In genomic region chr20:33685328-33686007, GRCh38 we compare ENCODE assay signal across 8 cellular contexts. TPM values are rescaled to one million over a fixed set of nuclear protein-coding genes. Genes with fewer than 3 reads are reported as not detected.
DNase-seq lines count a peak whose midpoint lies in the region; ATAC-seq and TF ChIP-seq lines count a peak whose summit lies in the region.
"Had no signal": no experiment of that assay in that cellular context is flagged by ENCODE, and none has a peak within 500 bp of the region (broad histone marks: within the 10 kb centered on the region; RNA-seq: fewer than 3 reads in every experiment).

No MANE protein-coding gene starts in this region.

- no peak for TF ChIP-seq CTCF in GM06990 (IDR thresholded peaks at IDR 0.05; ENCODE audit: insufficient read depth, low read length, poor library complexity, severe bottlenecking)
- TF ChIP-seq CTCF in mammary epithelial cell (conservative IDR thresholded peaks at IDR 0.05 in 1 of 2, IDR thresholded peaks at IDR 0.05 in 1 of 2; ENCODE audit: extremely low read depth in 1 of 2, insufficient read depth in 1 of 2, low read depth in 1 of 2, low read length in 2 of 2): no peak

- peak; percentile 33 for ATAC-seq in GM21381 (IDR thresholded peaks at IDR 0.05; ENCODE audit: unreplicated experiment)

- H3K27ac ChIP-seq in mammary epithelial cell (ENCODE audit: insufficient read depth, low read depth, low read length): no peak overlapping the region
- no peak overlapping the region for H3K27ac ChIP-seq in urinary bladder (ENCODE audit: low read depth)

- CTCF ChIA-PET in mammary epithelial cell (lab: Charles Lee; ENCODE audit: low non-redundant PET): interaction anchor here (0.6 kb wide), 1 partner anchor 423 kb away, joined by 4 read pairs; no protein-coding TSS in a partner anchor

- DNase-seq in GM06990 (ENCODE audit: extremely low read depth, insufficient read length) (peak; percentile 84), HT-29 (ENCODE audit: low spot score) (peak; percentile 66), mammary epithelial cell (peak; percentile 39)

- H3K4me1 ChIP-seq in mammary epithelial cell (ENCODE audit: insufficient read depth, low read length): peaks cover 9% of the 10 kb centered on the region
- peaks cover 27% of the 10 kb centered on the region for H3K4me1 ChIP-seq in mucosa of stomach (ENCODE audit: control insufficient read depth, insufficient read depth, low read length)
- H3K4me1 ChIP-seq in urinary bladder (ENCODE audit: insufficient read depth): peaks cover 2% of the 10 kb centered on the region

- H3K79me2 ChIP-seq in mammary epithelial cell (ENCODE audit: insufficient read depth, low read length): peaks cover 33% of the 10 kb centered on the region

- no TSS peak for BruUV-seq in mammary epithelial cell (replicated peaks; lab: Mats Ljungman, UMichigan)

- peak; percentile 90 for TF ChIP-seq POLR2A in Raji (IDR thresholded peaks at IDR 0.05; ENCODE audit: insufficient read depth, low read depth, low read length)

- H3K9ac ChIP-seq in mammary epithelial cell (ENCODE audit: insufficient read depth, low read length): peak overlapping the region; percentile 40
- peak overlapping the region; percentile 19 for H3K9ac ChIP-seq in mucosa of stomach (ENCODE audit: low read length)

- H2AFZ ChIP-seq in mammary epithelial cell (ENCODE audit: low read depth, low read length): peak overlapping the region; percentile 84

- H3K9me3 ChIP-seq in mammary epithelial cell (replicated peaks; ENCODE audit: insufficient read depth, low read length) (no peaks in the 10 kb centered on the region), mucosa of stomach (ENCODE audit: control insufficient read depth, low read length) (no peaks in the 10 kb centered on the region)

- in situ Hi-C loops in mammary epithelial cell (cut with MboI; ENCODE audit: low sequenced_read_pairs in 2 of 2): no loop called here

- H3K27me3 ChIP-seq in GM06990 (replicated peaks; ENCODE audit: control insufficient read depth, insufficient read depth, low read length) (no peaks in the 10 kb centered on the region), mammary epithelial cell (ENCODE audit: insufficient read depth, low read length) (no peaks in the 10 kb centered on the region), mucosa of stomach (ENCODE audit: control insufficient read depth, insufficient read depth, low read length) (no peaks in the 10 kb centered on the region)

- no peaks in the 10 kb centered on the region for H4K20me1 ChIP-seq in mammary epithelial cell (ENCODE audit: insufficient read depth, low read length)

- dilution Hi-C loops in mammary epithelial cell (cut with HindIII; ENCODE audit: low sequenced_read_pairs): loop anchor here (5.0 kb wide), 3 partner anchors 37 to 102 kb away; partner anchors contain the start of gene PXMP4

- peak overlapping the region; percentile 99 for H3K4me2 ChIP-seq in mammary epithelial cell (ENCODE audit: insufficient read depth, low read depth, low read length)

- H3K4me3 ChIP-seq in GM06990 (replicated peaks; ENCODE audit: low read depth, low read length): peak overlapping the region; percentile 71
- peak overlapping the region; percentile 46 to 71 (median 47) for H3K4me3 ChIP-seq in mammary epithelial cell (replicated peaks in 1 of 3; ENCODE audit: insufficient read depth in 1 of 3, low read depth in 2 of 3, low read length in 3 of 3)
- no peak overlapping the region for H3K4me3 ChIP-seq in mucosa of stomach (ENCODE audit: low read length)
- peak overlapping the region; percentile 68 for H3K4me3 ChIP-seq in urinary bladder (ENCODE audit: low read depth, low read length)

- intact Hi-C loops in mammary epithelial cell (cut with micrococcal nuclease): no loop called here

- WGBS in mammary epithelial cell (ENCODE audit: low coverage, missing lambda C conversion rate): 17% methylated on average over 3 of the region's 39 CpGs
- WGBS in urinary bladder: 3% methylated on average over 39 of the region's 39 CpGs

- no peaks in the 10 kb centered on the region for H3K36me3 ChIP-seq in GM06990 (ENCODE audit: control insufficient read depth, insufficient read depth, low read length)
- H3K36me3 ChIP-seq in mammary epithelial cell (ENCODE audit: insufficient read depth, low read length): no peaks in the 10 kb centered on the region
- H3K36me3 ChIP-seq in mucosa of stomach (ENCODE audit: control insufficient read depth, insufficient read depth, low read length): no peaks in the 10 kb centered on the region
- no peaks in the 10 kb centered on the region for H3K36me3 ChIP-seq in urinary bladder (ENCODE audit: insufficient read depth)

RNA-seq across cellular contexts. Expression of gene E2F1, which starts 0.7 kb away (rescaled TPM):
- total RNA-seq in HT-29 (2014; rRNA removed; shearing (Covaris generic)): 86.2 and 98.9 TPM in 2 replicates
- 10 to 100 TPM in 1 of 2 donors, 1 to 10 TPM in 1; 1.8 to 12.7 TPM for total RNA-seq in mammary epithelial cell
- polyA plus RNA-seq in mammary epithelial cell: 10.3 TPM
- polyA minus RNA-seq in mammary epithelial cell: 10.7 TPM
- total RNA-seq in urinary bladder: 6.6 TPM
- polyA plus RNA-seq in urinary bladder: 3.5 TPM

RNA-seq across cellular contexts. Expression of gene NECAB3, which starts 11.2 kb away (rescaled TPM):
- 63.5 and 65.9 TPM in 2 replicates for total RNA-seq in HT-29 (2014; rRNA removed; shearing (Covaris generic))
- total RNA-seq in mammary epithelial cell: 10 to 100 TPM; 14.6 to 14.7 TPM
- 5.4 TPM for polyA plus RNA-seq in mammary epithelial cell
- polyA minus RNA-seq in mammary epithelial cell: 2.9 TPM
- total RNA-seq in urinary bladder: 18.6 TPM
- polyA plus RNA-seq in urinary bladder: 33.4 TPM

RNA-seq across cellular contexts. Expression of gene ACTL10, which starts 18.7 kb away (rescaled TPM):
- total RNA-seq in HT-29 (2014; rRNA removed; shearing (Covaris generic)): 16.5 and 18.5 TPM in 2 replicates
- total RNA-seq in mammary epithelial cell: 1 to 10 TPM; 1.4 to 2.7 TPM
- 0.79 TPM for polyA plus RNA-seq in mammary epithelial cell
- not detected for polyA minus RNA-seq in mammary epithelial cell
- total RNA-seq in urinary bladder: 0.95 TPM
- polyA plus RNA-seq in urinary bladder: 2.5 TPM

RNA-seq across cellular contexts. Expression of gene C20orf144, which starts 23.3 kb away (rescaled TPM):
- 0.15 TPM in 1 of 2 replicates, not detected in the other for total RNA-seq in HT-29 (2014; rRNA removed; shearing (Covaris generic))
- total RNA-seq in mammary epithelial cell: under 1 TPM; under 0.01 to 0.16 TPM
- 0.03 TPM for polyA plus RNA-seq in mammary epithelial cell
- polyA minus RNA-seq in mammary epithelial cell: not detected
- total RNA-seq in urinary bladder: not detected
- polyA plus RNA-seq in urinary bladder: 0.03 TPM
- total RNA-seq: liver had no signal
- polyA plus RNA-seq: liver had no signal

RNA-seq across cellular contexts. Expression of gene PXMP4, which starts 34.6 kb away (rescaled TPM):
- total RNA-seq in HT-29 (2014; rRNA removed; shearing (Covaris generic)): 14.5 and 28.1 TPM in 2 replicates
- total RNA-seq in mammary epithelial cell (10 to 100 TPM in 1 of 2 donors, 1 to 10 TPM in 1; 8.0 to 11.3 TPM), urinary bladder (12.2 TPM)
- polyA plus RNA-seq in mammary epithelial cell (6.5 TPM), urinary bladder (12.0 TPM)
- 2.6 TPM for polyA minus RNA-seq in mammary epithelial cell
